In the genomic region with DNA sequence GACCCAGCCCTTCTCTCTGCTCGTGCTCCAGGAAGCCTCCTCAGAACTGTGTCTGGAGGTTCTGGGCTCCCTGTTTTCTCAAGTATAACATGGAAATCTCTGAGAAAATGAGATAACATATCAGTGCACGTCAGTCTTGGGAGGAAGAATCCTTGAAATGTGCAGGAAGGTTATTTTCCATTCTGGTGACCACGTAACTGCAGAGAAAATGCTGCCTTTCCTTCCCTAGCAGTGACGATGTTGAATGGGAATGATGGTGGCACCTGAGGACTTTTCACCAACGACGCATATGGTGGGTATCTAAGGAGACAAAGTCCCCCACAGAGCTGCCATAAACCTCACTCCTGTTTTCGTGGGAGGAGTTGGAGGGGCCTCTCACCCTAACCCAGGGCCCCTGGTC, we compare ENCODE assay signal across 2 cellular contexts.
TF ChIP-seq lines count a peak whose summit lies in the region.

No MANE protein-coding gene starts in this region.

TF ChIP-seq in GM23338, 12 proteins besides CTCF, POLR2A, EP300 and RAD21 (continues in another document):
- TF ChIP-seq POLR2AphosphoS5 (IDR thresholded peaks at IDR 0.05; ENCODE audit: low read depth) = no peak
- no peak for TF ChIP-seq ZNF331 (CRISPR knock-in tag; IDR thresholded peaks at IDR 0.05; ENCODE audit: low read depth)
- TF ChIP-seq EZH2 (IDR thresholded peaks at IDR 0.05; ENCODE audit: low read depth, unreplicated experiment) = no peak
- no peak for TF ChIP-seq STAT1 (IDR thresholded peaks at IDR 0.05; ENCODE audit: unreplicated experiment)
- no peak for TF ChIP-seq ZNF462 (CRISPR knock-in tag; IDR thresholded peaks at IDR 0.05)
- no peak for TF ChIP-seq REST (IDR thresholded peaks at IDR 0.05; ENCODE audit: unreplicated experiment)
- no peak for TF ChIP-seq CREB1 (CRISPR knock-in tag; IDR thresholded peaks at IDR 0.05; ENCODE audit: low read depth)
- TF ChIP-seq NANOG (IDR thresholded peaks at IDR 0.05; ENCODE audit: borderline replicate concordance) = no peak
- TF ChIP-seq ZNF114 (CRISPR knock-in tag; IDR thresholded peaks at IDR 0.05) = no peak
- no peak for TF ChIP-seq JUNB (IDR thresholded peaks at IDR 0.05; ENCODE audit: unreplicated experiment)

TF ChIP-seq in endothelial cell of umbilical vein, 7 proteins besides CTCF, POLR2A, EP300 and RAD21:
- TF ChIP-seq MAX (IDR thresholded peaks at IDR 0.05; ENCODE audit: insufficient read depth, insufficient read length) (no peak), GATA2 (IDR thresholded peaks at IDR 0.05; ENCODE audit: insufficient read depth, insufficient read length, low read depth, low read length) (no peak), EZH2 (IDR thresholded peaks at IDR 0.05; ENCODE audit: borderline replicate concordance, low read depth, low read length, severe bottlenecking) (no peak), MYC (IDR thresholded peaks at IDR 0.05; ENCODE audit: low read depth, low read length) (no peak), POLR2AphosphoS5 (IDR thresholded peaks at IDR 0.05; ENCODE audit: insufficient read depth, low read depth, low read length) (no peak), FOS (IDR thresholded peaks at IDR 0.05; ENCODE audit: borderline replicate concordance, insufficient read depth, low read length) (no peak), JUN (IDR thresholded peaks at IDR 0.05; ENCODE audit: borderline replicate concordance, insufficient read depth, insufficient read length, low read depth) (no peak)
